31 cellular contexts compared by ENCODE assay signal in genomic region chr6:119871520-119871919, GRCh38.
"Had no signal": no experiment of that assay in that cellular context is flagged by ENCODE, and none has a peak within 500 bp of the region (broad histone marks: within the 10 kb centered on the region; RNA-seq: fewer than 3 reads in every experiment).

No MANE protein-coding gene starts in this region.

- H3K4me2 ChIP-seq: PC-9 had no signal

- ATAC-seq: activated CD4-positive, alpha-beta T cell treated with anti-CD3 and anti-CD28 coated beads for 36 hours; activated CD4-positive, CD25-positive, alpha-beta regulatory T cell treated with anti-CD3 and anti-CD28 coated beads, Interleukin-2, amount 50 U/mL, for 24 hours; activated naive CD4-positive, alpha-beta T cell treated with anti-CD3 and anti-CD28 coated beads, Interleukin-2, amount 50 U/mL, for 72 hours; activated naive CD8-positive, alpha-beta T cell treated with anti-CD3 and anti-CD28 coated beads, Interleukin-2, amount 50 U/mL, for 24 hours; activated T-cell treated with anti-CD3 and anti-CD28 coated beads, Interleukin-2, amount 50 U/mL, for 4 hours had no signal

- H3K27me3 ChIP-seq: ascending aorta, cardiac muscle cell had no signal

- H2AFZ ChIP-seq: PC-9 had no signal

- H3K4me3 Mint-ChIP-seq: activated CD4-positive, alpha-beta T cell treated with anti-CD3 and anti-CD28 coated beads for 36 hours; activated CD4-positive, alpha-beta T cell treated with anti-CD3 and anti-CD28 coated beads, Interleukin-2, amount 10 ng/mL, durations not matched to agents 7 days and 5 days; activated naive CD4-positive, alpha-beta T cell treated with anti-CD3 and anti-CD28 coated beads for 36 hours; activated naive CD8-positive, alpha-beta T cell treated with anti-CD3 and anti-CD28 coated beads, Interleukin-2, amount 50 U/mL, for 24 hours; activated T-cell treated with anti-CD3 and anti-CD28 coated beads, Interleukin-2, amount 50 U/mL, for 4 hours; activated T-helper 1 cell treated with anti-CD3 and anti-CD28 coated beads, Interleukin-12 subunit alpha, Interleukin-12 subunit beta, Interleukin-2, Interleukin-4 antibody, amounts not matched to agents 30 ng/mL and 10 ng/mL and 1 ng/mL, durations not matched to agents 14 hours and 24 hours and 36 hours; central memory CD8-positive, alpha-beta T cell; T-helper 1 cell treated with Interleukin-12 subunit alpha and Interleukin-12 subunit beta and Interleukin-4 antibody, amounts not matched to agents 30 μg/mL and 1 μg/mL, for 36 hours; T-helper 2 cell treated with Interferon-gamma antibody and Interleukin-4, amounts not matched to agents 5 μg/mL and 100 μg/mL, for 36 hours; WTC11 had no signal

- H3K36me3 ChIP-seq: ascending aorta, cardiac muscle cell had no signal

- H3K4me3 ChIP-seq: ascending aorta, cardiac muscle cell, PC-9 had no signal

- H3K4me1 ChIP-seq: ascending aorta had no signal

- H3K27ac Mint-ChIP-seq: activated CD4-positive, alpha-beta T cell treated with anti-CD3 and anti-CD28 coated beads for 36 hours; activated CD4-positive, alpha-beta T cell treated with anti-CD3 and anti-CD28 coated beads, Interleukin-2, amount 10 ng/mL, durations not matched to agents 7 days and 5 days; activated naive CD4-positive, alpha-beta T cell treated with anti-CD3 and anti-CD28 coated beads for 36 hours; activated naive CD4-positive, alpha-beta T cell treated with anti-CD3 and anti-CD28 coated beads, Interleukin-2, amount 50 U/mL, for 72 hours; activated naive CD8-positive, alpha-beta T cell treated with anti-CD3 and anti-CD28 coated beads, Interleukin-2, amount 50 U/mL, for 24 hours; activated T-helper 1 cell treated with anti-CD3 and anti-CD28 coated beads, Interleukin-12 subunit alpha, Interleukin-12 subunit beta, Interleukin-2, Interleukin-4 antibody, amounts not matched to agents 30 ng/mL and 10 ng/mL and 1 ng/mL, durations not matched to agents 14 hours and 24 hours and 36 hours; T-helper 1 cell treated with Interleukin-12 subunit alpha and Interleukin-12 subunit beta and Interleukin-4 antibody, amounts not matched to agents 30 μg/mL and 1 μg/mL, for 36 hours; T-helper 2 cell treated with Interferon-gamma antibody and Interleukin-4, amounts not matched to agents 5 μg/mL and 100 μg/mL, for 36 hours had no signal

- H3K36me3 Mint-ChIP-seq: activated naive CD4-positive, alpha-beta T cell treated with anti-CD3 and anti-CD28 coated beads, Interleukin-2, amount 50 U/mL, for 72 hours; WTC11 had no signal

- DNase-seq: activated CD4-positive, alpha-beta T cell treated with anti-CD3 and anti-CD28 coated beads for 36 hours; activated CD4-positive, alpha-beta T cell treated with anti-CD3 and anti-CD28 coated beads, Interleukin-2, amount 10 ng/mL, durations not matched to agents 7 days and 5 days; activated CD4-positive, alpha-beta T cell treated with anti-CD3 and anti-CD28 coated beads, Interleukin-2, amount 50 U/mL, for 48 hours; activated CD8-positive, alpha-beta memory T cell treated with anti-CD3 and anti-CD28 coated beads, Interleukin-2, amount 50 U/mL, for 4 hours; activated gamma-delta T cell treated with Interleukin-2 at 50 U/mL for 16 hours; activated naive CD4-positive, alpha-beta T cell treated with anti-CD3 and anti-CD28 coated beads for 36 hours; activated naive CD8-positive, alpha-beta T cell treated with anti-CD3 and anti-CD28 coated beads, Interleukin-2, amount 50 U/mL, for 24 hours; activated T-cell treated with anti-CD3 and anti-CD28 coated beads for 4 hours; activated T-cell treated with anti-CD3 and anti-CD28 coated beads, Interleukin-2, amount 50 U/mL, for 4 hours; amniotic stem cell; Karpas-422; KBM-7; NCI-H1105; NCI-H1417 treated with DMSO at 0.1 percent for 48 hours; NCI-H187 treated with DMSO at 0.1 percent for 48 hours; NCI-H2081; NCI-H2227 treated with DMSO at 0.1 percent for 48 hours; NCI-H446; NCI-H524 treated with DMSO at 0.1 percent for 48 hours; NK-92 treated with Interleukin-12 subunit alpha and Interleukin-12 subunit beta, amount 100 ng/mL, for 24 hours; PC-9; Right ventricle myocardium superior had no signal

- H3K27ac ChIP-seq: ascending aorta, cardiac muscle cell, PC-9 had no signal

- H3K4me1 Mint-ChIP-seq: activated CD4-positive, alpha-beta T cell treated with anti-CD3 and anti-CD28 coated beads for 36 hours; activated CD4-positive, alpha-beta T cell treated with anti-CD3 and anti-CD28 coated beads, Interleukin-2, amount 10 ng/mL, durations not matched to agents 7 days and 5 days; activated naive CD8-positive, alpha-beta T cell treated with anti-CD3 and anti-CD28 coated beads, Interleukin-2, amount 50 U/mL, for 24 hours; central memory CD8-positive, alpha-beta T cell; WTC11 had no signal

- H3K27me3 Mint-ChIP-seq: activated naive CD8-positive, alpha-beta T cell treated with anti-CD3 and anti-CD28 coated beads, Interleukin-2, amount 50 U/mL, for 24 hours had no signal

- H3K9me3 Mint-ChIP-seq: activated CD4-positive, alpha-beta T cell treated with anti-CD3 and anti-CD28 coated beads, Interleukin-2, amount 10 ng/mL, durations not matched to agents 7 days and 5 days; activated naive CD4-positive, alpha-beta T cell treated with anti-CD3 and anti-CD28 coated beads for 36 hours; activated naive CD4-positive, alpha-beta T cell treated with anti-CD3 and anti-CD28 coated beads, Interleukin-2, amount 50 U/mL, for 72 hours; activated T-helper 1 cell treated with anti-CD3 and anti-CD28 coated beads, Interleukin-12 subunit alpha, Interleukin-12 subunit beta, Interleukin-2, Interleukin-4 antibody, amounts not matched to agents 30 ng/mL and 10 ng/mL and 1 ng/mL, durations not matched to agents 14 hours and 24 hours and 36 hours; central memory CD8-positive, alpha-beta T cell; T-helper 1 cell treated with Interleukin-12 subunit alpha and Interleukin-12 subunit beta and Interleukin-4 antibody, amounts not matched to agents 30 μg/mL and 1 μg/mL, for 36 hours; T-helper 2 cell treated with Interferon-gamma antibody and Interleukin-4, amounts not matched to agents 5 μg/mL and 100 μg/mL, for 36 hours; WTC11 had no signal
